In genomic region chr2:197293252-197294007, GRCh38 we compare ENCODE assay signal across 8 cellular contexts. TPM values are rescaled to one million over a fixed set of nuclear protein-coding genes. Genes with fewer than 3 reads are reported as not detected.
DNase-seq lines count a peak whose midpoint lies in the region; ATAC-seq, FAIRE-seq and TF ChIP-seq lines count a peak whose summit lies in the region.

No MANE protein-coding gene starts in this region.

- 63% methylated on average over 5 of the region's 5 CpGs for WGBS in smooth muscle cell (ENCODE audit: low lambda C conversion rate)

- H3F3A ChIP-seq in smooth muscle cell (ENCODE audit: low read depth), result no peaks in the 10 kb centered on the region

- FAIRE-seq in D721Med (lab: Jason Lieb, UNC), result no peak

- CTCF ChIA-PET in T-cell (lab: Charles Lee), result interaction anchor here in 1 of 2 donors (0.6 to 1.2 kb wide), 13 partner anchors 10 to 180 kb away, joined by 3 to 8 read pairs (median 3); no protein-coding TSS in a partner anchor

- H3K9ac ChIP-seq in smooth muscle cell (ENCODE audit: low read depth), result no peak overlapping the region

- peak in 9 of 34 experiments; percentile 12 to 34 (median 19) for DNase-seq in T-cell
- no peak for DNase-seq in lower lobe of right lung
- DNase-seq in amniotic stem cell (lab: John Stamatoyannopoulos, UW), result no peak
- DNase-seq in D721Med (ENCODE audit: insufficient read length, low spot score), result no peak
- DNase-seq in smooth muscle cell (lab: John Stamatoyannopoulos, UW; ENCODE audit: unreplicated experiment), result no peak

- H3K36me3 ChIP-seq in lower lobe of right lung, result no peaks in the 10 kb centered on the region
- no peaks in the 10 kb centered on the region for H3K36me3 ChIP-seq in smooth muscle cell (ENCODE audit: low read depth)

- no peaks in the 10 kb centered on the region for H4K20me1 ChIP-seq in smooth muscle cell (ENCODE audit: low read depth)

- no peaks in the 10 kb centered on the region for H3K27me3 ChIP-seq in lower lobe of right lung (ENCODE audit: low read depth)
- no peaks in the 10 kb centered on the region for H3K27me3 ChIP-seq in smooth muscle cell (ENCODE audit: low read depth)

- H2AFZ ChIP-seq in smooth muscle cell (ENCODE audit: low read depth), result no peak overlapping the region

- H3K4me1 ChIP-seq in lower lobe of right lung (peaks cover 60% of the 10 kb centered on the region), smooth muscle cell (ENCODE audit: low read depth) (no peaks in the 10 kb centered on the region)

- POLR2A ChIA-PET in T-cell (lab: Charles Lee), result interaction anchor here (0.5 to 3.0 kb wide), 5 partner anchors 10 to 1124 kb away, joined by 3 to 19 read pairs (median 4); partner anchors contain the start of gene ANKRD44 (in 1 of the 2)

- peaks cover 0 to 3% (median 3%) of the 10 kb centered on the region in 3 donors for H3K9me3 Mint-ChIP-seq in T-cell

- H3K36me3 Mint-ChIP-seq in T-cell, result peaks cover 18% of the 10 kb centered on the region

- H3K27ac ChIP-seq in lower lobe of right lung (peak overlapping the region; percentile 32), smooth muscle cell (ENCODE audit: low read depth) (no peak overlapping the region)

- H3K4me3 Mint-ChIP-seq in T-cell, result peak overlapping the region; percentile 65 to 92 (median 78)

- no peaks in the 10 kb centered on the region for H3K27me3 Mint-ChIP-seq in T-cell

- no peak overlapping the region for H3K4me3 ChIP-seq in lower lobe of right lung
- H3K4me3 ChIP-seq in smooth muscle cell, result no peak overlapping the region

- intact Hi-C loops in lower lobe of right lung (cut with DNase I), result no loop called here

- H3K27ac Mint-ChIP-seq in T-cell, result peak overlapping the region; percentile 96 to 99

- peak; percentile 28 for ATAC-seq in GM18499 (IDR thresholded peaks at IDR 0.05; ENCODE audit: insufficient read depth, unreplicated experiment)
- ATAC-seq in HG02798 (IDR thresholded peaks at IDR 0.05; ENCODE audit: poor library complexity, unreplicated experiment), result peak; percentile 23
- peak; percentile 63 to 74 (median 64) for ATAC-seq in T-cell (replicated peaks in 1 of 4)
- peak; percentile 63 to 70 for ATAC-seq in lower lobe of right lung
- ATAC-seq in HG03159 (IDR thresholded peaks at IDR 0.05; ENCODE audit: unreplicated experiment), result no peak

- no peak overlapping the region for H3K4me2 ChIP-seq in smooth muscle cell

- no peaks in the 10 kb centered on the region for H3K9me3 ChIP-seq in lower lobe of right lung
- no peaks in the 10 kb centered on the region for H3K9me3 ChIP-seq in smooth muscle cell (replicated peaks; ENCODE audit: low read depth)

- peaks cover 92 to 95% (median 94%) of the 10 kb centered on the region in 3 donors for H3K4me1 Mint-ChIP-seq in T-cell

- TF ChIP-seq CTCF in lower lobe of right lung (IDR thresholded peaks at IDR 0.05) (no peak), D721Med (IDR thresholded peaks at IDR 0.05; ENCODE audit: insufficient read depth, missing control alignments) (no peak), smooth muscle cell (IDR thresholded peaks at IDR 0.05; ENCODE audit: borderline replicate concordance, insufficient read depth, poor library complexity, severe bottlenecking) (no peak)

- H3K79me2 ChIP-seq in smooth muscle cell (ENCODE audit: low read depth), result no peaks in the 10 kb centered on the region

RNA-seq across cellular contexts. Expression of gene ANKRD44, which starts 17.1 kb away (rescaled TPM):
- total RNA-seq in T-cell (100 to 1,000 TPM; 225 to 333 (median 238) TPM), lower lobe of right lung (58.7 TPM), smooth muscle cell (5.5 and 6.0 TPM in 2 replicates)
- polyA plus RNA-seq in smooth muscle cell, result 2.4 and 3.6 TPM in 2 replicates
